28 cellular contexts compared by ENCODE assay signal in genomic region chr9:19216466-19216865, GRCh38.
"Had no signal": no experiment of that assay in that cellular context is flagged by ENCODE, and none has a peak within 500 bp of the region (broad histone marks: within the 10 kb centered on the region; RNA-seq: fewer than 3 reads in every experiment).

No MANE protein-coding gene starts in this region.

- DNase-seq: activated CD4-positive, alpha-beta memory T cell treated with anti-CD3 and anti-CD28 coated beads for 36 hours; activated CD4-positive, alpha-beta T cell treated with anti-CD3 and anti-CD28 coated beads, Interleukin-2, amount 10 ng/mL, durations not matched to agents 24 days and 14 days; activated CD4-positive, CD25-positive, alpha-beta regulatory T cell treated with anti-CD3 and anti-CD28 coated beads, Interleukin-2, amount 50 U/mL, for 72 hours; activated CD8-positive, alpha-beta memory T cell treated with anti-CD3 and anti-CD28 coated beads, Interleukin-2, amount 50 U/mL, for 4 hours; activated gamma-delta T cell; activated naive CD4-positive, alpha-beta T cell treated with anti-CD3 and anti-CD28 coated beads, Interleukin-2, amount 10 ng/mL, durations not matched to agents 7 days and 5 days; activated naive CD8-positive, alpha-beta T cell treated with anti-CD3 and anti-CD28 coated beads, Interleukin-2, amount 10 ng/mL, durations not matched to agents 7 days and 5 days; activated T-cell treated with anti-CD3 and anti-CD28 coated beads, Interleukin-2, amount 50 U/mL, for 1 hour; caudate nucleus; cortex of kidney; effector memory CD8-positive, alpha-beta T cell; foreskin fibroblast; heart right ventricle; naive B cell; nephron progenitor cell; stimulated activated CD4-positive, alpha-beta T cell treated with anti-CD3 and anti-CD28 coated beads, Interleukin-12 subunit alpha, Interleukin-12 subunit beta, amount 100 ng/mL, for 4 hours; stimulated activated CD4-positive, alpha-beta T cell treated with anti-CD3 and anti-CD28 coated beads, Interleukin-4, amount 100 ng/mL, for 1 hour; T-helper 1 cell; thyroid gland; upper lobe of left lung had no signal

- H3K9me3 ChIP-seq: ascending aorta, heart right ventricle, neutrophil, thyroid gland, upper lobe of left lung, vagina had no signal

- ATAC-seq: effector memory CD8-positive, alpha-beta T cell; esophagus mucosa; left lobe of liver; sciatic nerve had no signal

- H3K4me1 ChIP-seq: ascending aorta, heart right ventricle, thyroid gland, upper lobe of left lung, vagina had no signal

- H3K27me3 ChIP-seq: ascending aorta, heart right ventricle, neutrophil, thyroid gland, upper lobe of left lung, vagina had no signal

- H3K36me3 ChIP-seq: ascending aorta, heart right ventricle, neutrophil, thyroid gland, upper lobe of left lung, vagina had no signal

- H3K4me3 ChIP-seq: ascending aorta, heart right ventricle, lung, skin epidermis, thyroid gland, upper lobe of left lung, vagina had no signal

- H3K27ac ChIP-seq: ascending aorta, heart right ventricle, neutrophil, skin epidermis, thyroid gland, upper lobe of left lung, vagina had no signal
